ENCODE assay signal across 14 cellular contexts in the genomic region with DNA sequence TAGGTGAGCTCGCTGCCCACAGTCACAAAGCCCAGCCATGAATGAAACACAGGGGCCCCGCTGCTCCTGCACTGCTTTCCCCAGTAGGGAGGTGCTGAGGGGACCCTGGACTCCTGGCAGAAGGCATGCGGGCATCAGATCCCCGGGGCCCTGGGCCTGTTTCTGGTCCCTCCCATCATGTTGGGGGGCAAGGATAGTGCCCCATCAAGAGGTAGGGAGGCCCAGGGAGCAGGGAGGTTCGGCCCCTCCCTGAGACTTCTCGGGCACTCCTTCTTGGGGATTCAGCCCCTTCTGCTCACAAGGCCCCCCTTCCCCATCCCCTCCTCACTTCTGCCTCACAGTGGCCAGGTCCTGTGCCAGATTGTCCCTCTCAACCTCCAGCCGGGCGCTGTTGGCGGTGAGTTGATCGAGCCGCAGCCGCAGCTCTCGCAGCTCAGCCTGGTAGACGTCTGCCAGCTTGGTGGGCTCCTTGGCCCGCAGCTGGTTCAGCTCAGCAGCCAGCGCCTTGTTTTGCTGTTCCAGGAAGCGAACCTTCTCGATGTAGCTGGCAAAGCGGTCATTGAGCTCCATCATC. TPM values are rescaled to one million over a fixed set of nuclear protein-coding genes. Genes with fewer than 3 reads are reported as not detected.
DNase-seq lines count a peak whose midpoint lies in the region; ATAC-seq and TF ChIP-seq lines count a peak whose summit lies in the region.
"Had no signal": no experiment of that assay in that cellular context is flagged by ENCODE, and none has a peak within 500 bp of the region (broad histone marks: within the 10 kb centered on the region; RNA-seq: fewer than 3 reads in every experiment).

No MANE protein-coding gene starts in this region.

- no peak overlapping the region for H3K4me3 Mint-ChIP-seq in GM23338

- H3K4me1 ChIP-seq in SK-N-SH (ENCODE audit: control insufficient read depth in 1 of 2, insufficient read depth in 2 of 2, low read depth in 1 of 2, low read length in 1 of 2): peaks cover 17 to 28% of the 10 kb centered on the region in 2 experiments; a peak in 3 of 4 replicates
- H3K4me1 ChIP-seq in neuronal stem cell (ENCODE audit: control insufficient read depth in 2 of 2, insufficient read depth in 1 of 2, low read depth in 1 of 2, low read length in 2 of 2): peaks cover 13 to 20% of the 10 kb centered on the region in 2 donors
- H3K4me1 ChIP-seq in aorta (ENCODE audit: control insufficient read depth in 1 of 2, insufficient read depth in 2 of 2, low read length in 2 of 2): no peaks in the 10 kb centered on the region
- no peaks in the 10 kb centered on the region; the same call in none of the 2 replicates for H3K4me1 ChIP-seq in GM23338 (ENCODE audit: insufficient read depth)

- TF ChIP-seq CTCF in SK-N-SH (IDR thresholded peaks at IDR 0.05): no peak
- no peak for TF ChIP-seq CTCF in dorsolateral prefrontal cortex (IDR thresholded peaks at IDR 0.05 in 54 of 56, conservative IDR thresholded peaks at IDR 0.05 in 2 of 56; ENCODE audit: low read depth in 1 of 56, partially characterized antibody in 56 of 56)
- TF ChIP-seq CTCF in GM23338 (conservative IDR thresholded peaks at IDR 0.05; ENCODE audit: low read depth in 2 of 2): peak in 1 of 2 experiments; percentile 18; a peak in 1 of 4 replicates

- H2BK12ac ChIP-seq in neuronal stem cell (ENCODE audit: low read length): no peak overlapping the region

- H3F3A ChIP-seq in SK-N-SH (replicated peaks; ENCODE audit: insufficient read depth): peaks cover 16% of the 10 kb centered on the region
- H3F3A ChIP-seq in GM23338 (replicated peaks; ENCODE audit: low read depth): peaks cover 10% of the 10 kb centered on the region; the same call in 1 of the 2 replicates

- TF ChIP-seq EP300 in SK-N-SH (IDR thresholded peaks at IDR 0.05; ENCODE audit: borderline replicate concordance in 1 of 2, low read depth in 1 of 2, low read length in 1 of 2): no peak

- H3K27ac ChIP-seq in SK-N-SH (ENCODE audit: low read depth in 2 of 2, low read length in 1 of 2) (no peak overlapping the region), dorsolateral prefrontal cortex (peak overlapping the region in 47 of 59 donors; percentile 10 to 83 (median 63)), neuronal stem cell (replicated peaks; ENCODE audit: low read length) (no peak overlapping the region), aorta (ENCODE audit: low read depth in 1 of 2, low read length in 2 of 2) (no peak overlapping the region), GM23338 (ENCODE audit: low read depth) (no peak overlapping the region)

- peak overlapping the region; percentile 14 for H2BK15ac ChIP-seq in neuronal stem cell (ENCODE audit: low read length)

- no peaks in the 10 kb centered on the region for H3K79me2 ChIP-seq in SK-N-SH (ENCODE audit: insufficient read depth)
- no peaks in the 10 kb centered on the region for H3K79me2 ChIP-seq in GM23338 (replicated peaks; ENCODE audit: insufficient read depth)

- DNase-seq in SK-N-SH: peak; percentile 22
- DNase-seq in dorsolateral prefrontal cortex: peak in 3 of 10 donors; percentile 26 to 43 (median 27)
- DNase-seq in neuronal stem cell (ENCODE audit: low spot score): no peak
- peak; percentile 33 to 69 for DNase-seq in aorta
- no peak for DNase-seq in GM23338 (ENCODE audit: low spot score)
- DNase-seq in retina: no peak
- DNase-seq: DMS153, NCI-H1436 treated with DMSO at 0.1 percent for 48 hours, NCI-H2227 treated with DMSO at 0.1 percent for 48 hours, Right ventricle myocardium superior had no signal

- intact Hi-C loops in dorsolateral prefrontal cortex (cut with DNase I): loop anchor here in 1 of 2 donors (10.0 kb wide), 1 partner anchor 290 kb away; no protein-coding TSS in a partner anchor
- intact Hi-C loops in aorta (cut with DNase I): no loop called here

- no peak overlapping the region for H2BK5ac ChIP-seq in neuronal stem cell (ENCODE audit: low read length)

- TF ChIP-seq RAD21 in SK-N-SH (IDR thresholded peaks at IDR 0.05; ENCODE audit: low read length): no peak

- peak overlapping the region; percentile 73 for H2BK120ac ChIP-seq in neuronal stem cell (ENCODE audit: low read depth, low read length)

- H3K4ac ChIP-seq in neuronal stem cell (ENCODE audit: low read length): no peak overlapping the region

- H4K20me1 ChIP-seq in SK-N-SH (ENCODE audit: insufficient read depth): no peaks in the 10 kb centered on the region
- no peaks in the 10 kb centered on the region for H4K20me1 ChIP-seq in GM23338 (replicated peaks; ENCODE audit: insufficient read depth)

- peaks cover 18% of the 10 kb centered on the region for H3K27me3 Mint-ChIP-seq in GM23338 (ENCODE audit: insufficient read depth, low read depth, poor library complexity)

- no peaks in the 10 kb centered on the region for H3K79me1 ChIP-seq in neuronal stem cell (ENCODE audit: low read depth, low read length)

- peaks cover 7% of the 10 kb centered on the region for H3K4me1 Mint-ChIP-seq in GM23338

- CTCF ChIA-PET in SK-N-SH (lab: Yijun Ruan, JAX): interaction anchor here (1.1 to 7.3 kb wide), 3 partner anchors 106 to 184 kb away, joined by 3 to 79 read pairs (median 5); no protein-coding TSS in a partner anchor

- no peaks in the 10 kb centered on the region for H3K9me2 ChIP-seq in SK-N-SH
- no peaks in the 10 kb centered on the region for H3K9me2 ChIP-seq in GM23338 (ENCODE audit: insufficient read depth)

- POLR2A ChIA-PET in SK-N-SH (lab: Yijun Ruan, JAX): no interaction called here

- no peak for ATAC-seq in SK-N-SH treated with all-trans-retinoic acid at 6 μM for 48 hours
- ATAC-seq in aorta (ENCODE audit: low FRiP score): no peak
- ATAC-seq in GM23338: no peak
- ATAC-seq in GM18867 (IDR thresholded peaks at IDR 0.05; ENCODE audit: unreplicated experiment): no peak
- ATAC-seq: HCT116 had no signal

- H2AFZ ChIP-seq in SK-N-SH (ENCODE audit: low read depth): no peak overlapping the region
- no peak overlapping the region for H2AFZ ChIP-seq in neuronal stem cell (ENCODE audit: low read length)
- H2AFZ ChIP-seq in GM23338: no peak overlapping the region

- H3K9me3 Mint-ChIP-seq in GM23338: no peaks in the 10 kb centered on the region

- peak overlapping the region; percentile 40 for H3K18ac ChIP-seq in neuronal stem cell (ENCODE audit: low read length)

- H2AK5ac ChIP-seq in neuronal stem cell (ENCODE audit: low read depth, low read length): peak overlapping the region; percentile 91

- H3K36me3 ChIP-seq in SK-N-SH (replicated peaks in 1 of 2; ENCODE audit: control insufficient read depth in 1 of 2, insufficient read depth in 2 of 2, low read length in 1 of 2) (no peaks in the 10 kb centered on the region), neuronal stem cell (replicated peaks in 1 of 2; ENCODE audit: control insufficient read depth in 2 of 2, insufficient read depth in 2 of 2, low read length in 2 of 2) (no peaks in the 10 kb centered on the region), aorta (ENCODE audit: control insufficient read depth in 1 of 2, insufficient read depth in 2 of 2, low read length in 1 of 2) (no peaks in the 10 kb centered on the region), GM23338 (ENCODE audit: insufficient read depth) (no peaks in the 10 kb centered on the region)

- 83% methylated on average over 13 of the region's 19 CpGs for WGBS in SK-N-SH (ENCODE audit: low lambda C conversion rate)
- WGBS in neuronal stem cell (ENCODE audit: extremely low coverage in 2 of 2, insufficient read length in 2 of 2, insufficient replicate concordance in 1 of 2), 2 donors: no CpG with 5 or more reads among the region's 19 CpGs
- WGBS in aorta, 2 donors: 37 to 44% methylated on average over 19 of the region's 19 CpGs

- peak overlapping the region; percentile 8 for H3K23ac ChIP-seq in neuronal stem cell (ENCODE audit: low read depth, low read length, poor library complexity)

- no peaks in the 10 kb centered on the region; the same call in 2 of the 3 replicates for H3K36me3 Mint-ChIP-seq in GM23338 (ENCODE audit: low read depth)

- H3K9ac ChIP-seq in SK-N-SH: no peak overlapping the region
- no peak overlapping the region for H3K9ac ChIP-seq in neuronal stem cell (ENCODE audit: low read depth, low read length, poor library complexity)

- H3K9me3 ChIP-seq in SK-N-SH (no peaks in the 10 kb centered on the region), neuronal stem cell (replicated peaks in 1 of 2; ENCODE audit: control insufficient read depth in 2 of 2, insufficient read depth in 1 of 2, low read depth in 1 of 2, low read length in 2 of 2) (no peaks in the 10 kb centered on the region), aorta (ENCODE audit: control insufficient read depth, low read length) (no peaks in the 10 kb centered on the region)

- no peak overlapping the region for H4K91ac ChIP-seq in neuronal stem cell (ENCODE audit: low read depth, low read length, poor library complexity)

- H3K4me2 ChIP-seq in SK-N-SH (no peak overlapping the region), neuronal stem cell (ENCODE audit: insufficient read depth, low read length, poor library complexity, severe bottlenecking) (no peak overlapping the region), GM23338 (no peak overlapping the region)

- H3K27me3 ChIP-seq in SK-N-SH (ENCODE audit: insufficient read depth): no peaks in the 10 kb centered on the region
- H3K27me3 ChIP-seq in dorsolateral prefrontal cortex: peaks cover 0 to 36% (median 0%) of the 10 kb centered on the region in 45 donors
- peaks cover 0 to 32% (median 22%) of the 10 kb centered on the region in 3 experiments for H3K27me3 ChIP-seq in neuronal stem cell (ENCODE audit: control insufficient read depth in 3 of 3, insufficient read depth in 3 of 3, low read depth in 1 of 3, low read length in 3 of 3)
- no peaks in the 10 kb centered on the region for H3K27me3 ChIP-seq in aorta (ENCODE audit: control insufficient read depth in 1 of 2, insufficient read depth in 2 of 2, low read length in 1 of 2)
- peaks cover 17% of the 10 kb centered on the region for H3K27me3 ChIP-seq in GM23338 (ENCODE audit: insufficient read depth)

- H4K8ac ChIP-seq in neuronal stem cell (ENCODE audit: low read depth, low read length): no peak overlapping the region

- no peak overlapping the region for H3K27ac Mint-ChIP-seq in GM23338

- no peak overlapping the region for H3K14ac ChIP-seq in neuronal stem cell (ENCODE audit: low read length)

- no peak overlapping the region for H3K4me3 ChIP-seq in SK-N-SH (ENCODE audit: low read depth in 2 of 2, low read length in 1 of 2)
- peak overlapping the region in 56 of 59 donors; percentile 5 to 66 (median 44) for H3K4me3 ChIP-seq in dorsolateral prefrontal cortex
- H3K4me3 ChIP-seq in neuronal stem cell (ENCODE audit: low read length in 2 of 2): no peak overlapping the region
- H3K4me3 ChIP-seq in aorta (ENCODE audit: low read length in 2 of 2): no peak overlapping the region
- H3K4me3 ChIP-seq in GM23338: no peak overlapping the region

RNA-seq across cellular contexts. Expression of a gene that starts 0.5 kb away (rescaled TPM):
- polyA plus RNA-seq in SK-N-SH (2012; rRNA removed) (0.48 and 0.71 TPM in 2 replicates), aorta (1 to 10 TPM; 1.4 to 7.9 TPM), GM23338 (2016; fragmentation: Nextera tagmentation; extraction: Ambion mirVana) (0.15 and 0.73 TPM in 2 replicates)
- 0.23 and 0.35 TPM in 2 replicates for polyA plus RNA-seq in SK-N-SH (2012; cell fraction: cytosol; rRNA removed)
- polyA plus RNA-seq in SK-N-SH (2012; cell fraction: nucleus; rRNA removed): 0.36 and 0.44 TPM in 2 replicates
- total RNA-seq in dorsolateral prefrontal cortex (over 10,000 TPM in 24 of 120 experiments, 1,000 to 10,000 TPM in 96; 2,686 to 23,814 (median 7,188) TPM), aorta (10 to 100 TPM in 1 of 2 donors, 1 to 10 TPM in 1; 2.3 to 17.6 TPM)
- 0.20 TPM for polyA plus RNA-seq in neuronal stem cell (2013, experiment 1 of 2)
- 0.17 TPM for polyA plus RNA-seq in neuronal stem cell (2013, experiment 2 of 2)
- 4.0 and 5.1 TPM in 2 replicates for total RNA-seq in GM23338 (2014; rRNA removed; shearing (Covaris generic))
- total RNA-seq: A172 had no signal

RNA-seq across cellular contexts. Expression of a gene that starts 15.5 kb away (rescaled TPM):
- polyA plus RNA-seq in SK-N-SH (2012; rRNA removed) (79.9 and 82.9 TPM in 2 replicates), aorta (10 to 100 TPM; 17.8 to 37.7 TPM), GM23338 (2016; fragmentation: Nextera tagmentation; extraction: Ambion mirVana) (52.5 and 61.6 TPM in 2 replicates)
- 82.5 and 121 TPM in 2 replicates for polyA plus RNA-seq in SK-N-SH (2012; cell fraction: cytosol; rRNA removed)
- 112 and 140 TPM in 2 replicates for polyA plus RNA-seq in SK-N-SH (2012; cell fraction: nucleus; rRNA removed)
- total RNA-seq in dorsolateral prefrontal cortex (100 to 1,000 TPM in 36 of 120 experiments, 10 to 100 TPM in 84; 50.3 to 123 (median 95.1) TPM), aorta (10 to 100 TPM; 64.4 to 78.6 TPM)
- polyA plus RNA-seq in neuronal stem cell (2013, experiment 1 of 2): 49.4 TPM
- 48.1 TPM for polyA plus RNA-seq in neuronal stem cell (2013, experiment 2 of 2)
- total RNA-seq in GM23338 (2014; rRNA removed; shearing (Covaris generic)): 196 and 203 TPM in 2 replicates

RNA-seq across cellular contexts. Expression of a gene that starts 32.8 kb away (rescaled TPM):
- polyA plus RNA-seq in SK-N-SH (2012; rRNA removed) (12.6 and 14.7 TPM in 2 replicates), aorta (under 1 TPM in 1 of 2 donors, not detected in 1; 0.05 TPM), GM23338 (2016; fragmentation: Nextera tagmentation; extraction: Ambion mirVana) (13.5 and 14.1 TPM in 2 replicates)
- 4.0 and 7.1 TPM in 2 replicates for polyA plus RNA-seq in SK-N-SH (2012; cell fraction: cytosol; rRNA removed)
- 40.0 and 52.6 TPM in 2 replicates for polyA plus RNA-seq in SK-N-SH (2012; cell fraction: nucleus; rRNA removed)
- total RNA-seq in dorsolateral prefrontal cortex (1 to 10 TPM in 5 of 120 experiments, under 1 TPM in 98, not detected in 17; 0.10 to 2.1 (median 0.33) TPM), aorta (1 to 10 TPM in 1 of 2 donors, under 1 TPM in 1; 0.16 to 1.7 TPM)
- polyA plus RNA-seq in neuronal stem cell (2013, experiment 1 of 2): 32.8 TPM
- polyA plus RNA-seq in neuronal stem cell (2013, experiment 2 of 2): 32.5 TPM
- 27.1 and 28.4 TPM in 2 replicates for total RNA-seq in GM23338 (2014; rRNA removed; shearing (Covaris generic))

RNA-seq across cellular contexts. Expression of a gene that starts 53.3 kb away (rescaled TPM):
- polyA plus RNA-seq in SK-N-SH (2012; rRNA removed) (5.4 and 11.9 TPM in 2 replicates), aorta (not detected), GM23338 (2016; fragmentation: Nextera tagmentation; extraction: Ambion mirVana) (4.3 and 6.8 TPM in 2 replicates)
- 4.7 and 10.1 TPM in 2 replicates for polyA plus RNA-seq in SK-N-SH (2012; cell fraction: cytosol; rRNA removed)
- 3.3 and 3.6 TPM in 2 replicates for polyA plus RNA-seq in SK-N-SH (2012; cell fraction: nucleus; rRNA removed)
- total RNA-seq in dorsolateral prefrontal cortex (10 to 100 TPM in 118 of 120 experiments, 1 to 10 TPM in 2; 7.4 to 35.3 (median 19.6) TPM), aorta (1 to 10 TPM in 1 of 2 donors, not detected in 1; 1.3 TPM)
- polyA plus RNA-seq in neuronal stem cell (2013, experiment 1 of 2): 8.7 TPM
- 8.7 TPM for polyA plus RNA-seq in neuronal stem cell (2013, experiment 2 of 2)
- 4.9 and 14.4 TPM in 2 replicates for total RNA-seq in GM23338 (2014; rRNA removed; shearing (Covaris generic))

Comparison
In these comparisons a context has a peak if more than half of its experiments do, and no peak if none do; other contexts are left out.
1. DNase-seq: peak in SK-N-SH (single experiment) and aorta (2 of 2); none in neuronal stem cell (single experiment), GM23338 (single experiment) and retina (single experiment).
2. H3K27ac ChIP-seq: peak in dorsolateral prefrontal cortex (47 of 59); none in SK-N-SH (0 of 2), neuronal stem cell (single experiment), aorta (0 of 2) and GM23338 (single experiment).
3. H3K4me3 ChIP-seq: peak in dorsolateral prefrontal cortex (56 of 59); none in SK-N-SH (0 of 2), neuronal stem cell (0 of 2), aorta (0 of 2) and GM23338 (single experiment).
4. RNA of a gene that starts 0.5 kb away (total RNA-seq): 2,686 to 23,814 TPM in dorsolateral prefrontal cortex; 2.3 to 17.6 TPM in aorta and 4.0 to 5.1 TPM in GM23338; every median in the first group is over 100 times any median in the second.